ENCODE assay signal across 9 cellular contexts in genomic region chr11:46649180-46649738, GRCh38. TPM values are rescaled to one million over a fixed set of nuclear protein-coding genes. Genes with fewer than 3 reads are reported as not detected.
A peak's percentile ranks its signal among the peaks of the same experiment; 100 is the strongest.
DNase-seq lines count a peak whose midpoint lies in the region; TF ChIP-seq lines count a peak whose summit lies in the region.
"Had no signal": no experiment of that assay in that cellular context is flagged by ENCODE, and none has a peak within 500 bp of the region (broad histone marks: within the 10 kb centered on the region; RNA-seq: fewer than 3 reads in every experiment).

No MANE protein-coding gene starts in this region.

- no peaks in the 10 kb centered on the region for H3K9me3 ChIP-seq in SK-N-MC (ENCODE audit: low read depth, low read length)
- no peaks in the 10 kb centered on the region for H3K9me3 ChIP-seq in osteoblast (ENCODE audit: low read depth, low read length)
- no peaks in the 10 kb centered on the region for H3K9me3 ChIP-seq in BE2C

- H3K4me3 ChIP-seq in SK-N-MC (no peak overlapping the region), foreskin fibroblast (ENCODE audit: low read depth in 1 of 2, low read length in 2 of 2) (peak overlapping the region in 1 of 2 donors; percentile 0), osteoblast (ENCODE audit: insufficient read depth, low read length) (no peak overlapping the region), BE2C (ENCODE audit: low read depth, low read length) (no peak overlapping the region)

- DNase-seq in Ammon's horn (ENCODE audit: low spot score): peak; percentile 94
- no peak for DNase-seq in SK-N-MC (ENCODE audit: low read depth, low spot score)
- peak; percentile 91 to 95 for DNase-seq in foreskin fibroblast
- DNase-seq in osteoblast (ENCODE audit: insufficient read length, low spot score, missing footprints): peak; percentile 93
- DNase-seq in T-helper 1 cell: no peak
- no peak for DNase-seq in BE2C
- no peak for DNase-seq in SK-N-DZ (ENCODE audit: low spot score)
- DNase-seq in NCI-H1694 (lab: John Stamatoyannopoulos, UW): no peak
- DNase-seq: NCI-H187 had no signal

- peaks cover 20% of the 10 kb centered on the region for H3K4me1 ChIP-seq in osteoblast (ENCODE audit: insufficient read depth, low read length)
- no peaks in the 10 kb centered on the region for H3K4me1 ChIP-seq in BE2C

- H3K36me3 ChIP-seq in SK-N-MC (ENCODE audit: insufficient read depth, low read length): peaks cover 56% of the 10 kb centered on the region
- peaks cover 50% of the 10 kb centered on the region for H3K36me3 ChIP-seq in osteoblast (ENCODE audit: insufficient read depth, low read length)
- H3K36me3 ChIP-seq in BE2C: no peaks in the 10 kb centered on the region; the same call in 1 of the 2 replicates

- no peaks in the 10 kb centered on the region for H4K20me1 ChIP-seq in osteoblast (ENCODE audit: insufficient read depth, low read length)

- no peaks in the 10 kb centered on the region for H3K27me3 ChIP-seq in osteoblast (ENCODE audit: insufficient read depth, low read length)
- no peaks in the 10 kb centered on the region for H3K27me3 ChIP-seq in BE2C

- peak overlapping the region; percentile 65 for H3K4me2 ChIP-seq in osteoblast (ENCODE audit: insufficient read depth, low read length)

- TF ChIP-seq CTCF in foreskin fibroblast (IDR thresholded peaks at IDR 0.05; ENCODE audit: low read depth, low read length) (no peak), osteoblast (IDR thresholded peaks at IDR 0.05; ENCODE audit: extremely low read depth, low read depth, low read length) (no peak), BE2C (IDR thresholded peaks at IDR 0.05; ENCODE audit: low read depth, low read length) (no peak)

- no peaks in the 10 kb centered on the region for H3K79me2 ChIP-seq in osteoblast (ENCODE audit: insufficient read depth, low read length)

- H3K27ac ChIP-seq in SK-N-MC: peak overlapping the region; percentile 28; the same call in 1 of the 2 replicates
- H3K27ac ChIP-seq in osteoblast (ENCODE audit: low read depth, low read length): peak overlapping the region; percentile 88

- peak overlapping the region; percentile 26 for H3K9ac ChIP-seq in SK-N-MC (ENCODE audit: insufficient read length)

- H2AFZ ChIP-seq in osteoblast (ENCODE audit: low read length): peak overlapping the region; percentile 6

RNA-seq across cellular contexts. Expression of gene ATG13, which starts 31.9 kb away (rescaled TPM):
- 70.9 and 71.9 TPM in 2 replicates for total RNA-seq in osteoblast
- polyA plus RNA-seq in BE2C (2012; ENCODE audit: insufficient read depth, insufficient read length, low read depth): 63.4 TPM
- 56.9 and 58.3 TPM in 2 replicates for polyA plus RNA-seq in SK-N-DZ (2014; cell fraction: cytosol; rRNA removed)
- polyA plus RNA-seq in SK-N-DZ (2014; cell fraction: nucleus; rRNA removed): 40.9 and 60.5 TPM in 2 replicates

RNA-seq across cellular contexts. Expression of gene HARBI1, which starts 32.2 kb away (rescaled TPM):
- 5.8 and 6.2 TPM in 2 replicates for total RNA-seq in osteoblast
- polyA plus RNA-seq in BE2C (2012; ENCODE audit: insufficient read depth, insufficient read length, low read depth): 2.1 TPM
- 5.4 and 5.9 TPM in 2 replicates for polyA plus RNA-seq in SK-N-DZ (2014; cell fraction: cytosol; rRNA removed)
- 1.8 and 3.8 TPM in 2 replicates for polyA plus RNA-seq in SK-N-DZ (2014; cell fraction: nucleus; rRNA removed)

RNA-seq across cellular contexts. Expression of gene ARHGAP1, which starts 51.2 kb away (rescaled TPM):
- total RNA-seq in osteoblast: 88.3 and 100 TPM in 2 replicates
- polyA plus RNA-seq in BE2C (2012; ENCODE audit: insufficient read depth, insufficient read length, low read depth): 11.3 TPM
- 8.1 and 15.1 TPM in 2 replicates for polyA plus RNA-seq in SK-N-DZ (2014; cell fraction: cytosol; rRNA removed)
- polyA plus RNA-seq in SK-N-DZ (2014; cell fraction: nucleus; rRNA removed): 6.1 and 13.4 TPM in 2 replicates

RNA-seq across cellular contexts. Expression of gene ZNF408, which starts 51.6 kb away (rescaled TPM):
- total RNA-seq in osteoblast: 16.2 and 16.3 TPM in 2 replicates
- polyA plus RNA-seq in BE2C (2012; ENCODE audit: insufficient read depth, insufficient read length, low read depth): 52.9 TPM
- 16.0 and 17.1 TPM in 2 replicates for polyA plus RNA-seq in SK-N-DZ (2014; cell fraction: cytosol; rRNA removed)
- 10.3 and 12.3 TPM in 2 replicates for polyA plus RNA-seq in SK-N-DZ (2014; cell fraction: nucleus; rRNA removed)

RNA-seq across cellular contexts. Expression of gene AMBRA1, which starts 55.4 kb away (rescaled TPM):
- 29.7 and 30.4 TPM in 2 replicates for total RNA-seq in osteoblast
- 23.1 TPM for polyA plus RNA-seq in BE2C (2012; ENCODE audit: insufficient read depth, insufficient read length, low read depth)
- polyA plus RNA-seq in SK-N-DZ (2014; cell fraction: cytosol; rRNA removed): 18.9 and 20.4 TPM in 2 replicates
- polyA plus RNA-seq in SK-N-DZ (2014; cell fraction: nucleus; rRNA removed): 8.0 and 13.1 TPM in 2 replicates

Comparison
In these comparisons a context has a peak if more than half of its experiments do, and no peak if none do; other contexts are left out.
1. DNase-seq: peak in Ammon's horn (single experiment), foreskin fibroblast (2 of 2) and osteoblast (single experiment); none in SK-N-MC (single experiment), T-helper 1 cell (0 of 5), BE2C (single experiment), SK-N-DZ (single experiment) and NCI-H1694 (single experiment).